ENCODE assay signal across 11 cellular contexts in the genomic region with DNA sequence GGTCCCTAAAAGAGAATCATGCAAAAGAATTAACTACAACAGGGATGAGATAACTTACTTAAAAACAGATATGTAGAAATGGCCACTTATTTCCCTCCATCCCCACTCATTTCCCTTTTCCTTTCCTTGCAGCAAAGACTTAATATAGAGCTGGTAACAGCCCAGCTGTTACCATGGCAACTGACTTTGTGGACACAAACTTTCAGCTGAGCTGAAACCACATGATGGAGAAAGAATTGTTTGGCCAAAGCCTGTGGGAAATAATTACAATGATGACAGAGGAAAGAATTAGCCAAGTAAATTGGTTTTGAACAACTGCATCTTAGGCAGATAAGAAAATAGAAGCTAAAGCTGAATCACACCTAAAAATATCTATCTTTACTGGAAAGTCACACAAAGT.
DNase-seq lines count a peak whose midpoint lies in the region; ATAC-seq and TF ChIP-seq lines count a peak whose summit lies in the region.
"Had no signal": no experiment of that assay in that cellular context is flagged by ENCODE, and none has a peak within 500 bp of the region (broad histone marks: within the 10 kb centered on the region; RNA-seq: fewer than 3 reads in every experiment).

No MANE protein-coding gene starts in this region.

- no peak overlapping the region for H2AFZ ChIP-seq in mammary epithelial cell (ENCODE audit: low read depth, low read length)

- no peak for TF ChIP-seq CTCF in mammary epithelial cell (conservative IDR thresholded peaks at IDR 0.05 in 1 of 2, IDR thresholded peaks at IDR 0.05 in 1 of 2; ENCODE audit: extremely low read depth in 1 of 2, insufficient read depth in 1 of 2, low read depth in 1 of 2, low read length in 2 of 2)

- H3K9ac ChIP-seq in mammary epithelial cell (ENCODE audit: insufficient read depth, low read length) = no peak overlapping the region

- no peaks in the 10 kb centered on the region for H4K20me1 ChIP-seq in mammary epithelial cell (ENCODE audit: insufficient read depth, low read length)

- no peaks in the 10 kb centered on the region for H3K79me2 ChIP-seq in mammary epithelial cell (ENCODE audit: insufficient read depth, low read length)

- H3K9me3 ChIP-seq in mammary epithelial cell (replicated peaks; ENCODE audit: insufficient read depth, low read length) = no peaks in the 10 kb centered on the region

- no peaks in the 10 kb centered on the region for H3K27me3 ChIP-seq in mammary epithelial cell (ENCODE audit: insufficient read depth, low read length)

- no peak overlapping the region for H3K4me3 ChIP-seq in mammary epithelial cell (replicated peaks in 1 of 3; ENCODE audit: insufficient read depth in 1 of 3, low read depth in 2 of 3, low read length in 3 of 3)

- ATAC-seq in HG03342 (IDR thresholded peaks at IDR 0.05; ENCODE audit: unreplicated experiment) = no peak
- ATAC-seq: natural killer cell treated with Interleukin-12 subunit alpha and Interleukin-12 subunit beta and Interleukin-15 and Interleukin-18, amount 100 ng/mL, for 72 hours; PC-3 had no signal

- no peaks in the 10 kb centered on the region for H3K4me1 ChIP-seq in mammary epithelial cell (ENCODE audit: insufficient read depth, low read length)

- H3K4me2 ChIP-seq in mammary epithelial cell (ENCODE audit: insufficient read depth, low read depth, low read length) = no peak overlapping the region

- CTCF ChIA-PET in mammary epithelial cell (lab: Charles Lee; ENCODE audit: low non-redundant PET) = interaction anchor here (0.7 kb wide), 1 partner anchor 269 kb away, joined by 3 read pairs; no protein-coding TSS in a partner anchor

- H3K36me3 ChIP-seq in mammary epithelial cell (ENCODE audit: insufficient read depth, low read length) = no peaks in the 10 kb centered on the region

- BruUV-seq in mammary epithelial cell (replicated peaks; lab: Mats Ljungman, UMichigan) = no TSS peak

- H3K27ac ChIP-seq in mammary epithelial cell (ENCODE audit: insufficient read depth, low read depth, low read length) = no peak overlapping the region
- H3K27ac ChIP-seq: epithelial cell of prostate had no signal

- peak; percentile 57 for DNase-seq in A172 (ENCODE audit: low spot score)
- peak; percentile 5 for DNase-seq in KBM-7
- DNase-seq in mammary epithelial cell = peak; percentile 52
- DNase-seq in medulla oblongata (ENCODE audit: extremely low spot score) = peak; percentile 52
- DNase-seq in GDM1 (lab: John Stamatoyannopoulos, UW) = no peak
- no peak for DNase-seq in GM19240 (ENCODE audit: insufficient read length, low spot score)
- DNase-seq in NK-92 (lab: John Stamatoyannopoulos, UW; ENCODE audit: unreplicated experiment) = no peak
- DNase-seq: PC-3 had no signal

- intact Hi-C loops in mammary epithelial cell (cut with micrococcal nuclease) = no loop called here

- in situ Hi-C loops in KBM-7 (cut with MboI; ENCODE audit: low pct_unique_long_range_greater_than_20kb, low sequenced_read_pairs) (no loop called here), mammary epithelial cell (cut with MboI; ENCODE audit: low sequenced_read_pairs in 2 of 2) (no loop called here)

- dilution Hi-C loops in mammary epithelial cell (cut with HindIII; ENCODE audit: low sequenced_read_pairs) = no loop called here

Comparison
In these comparisons a context has a peak if more than half of its experiments do, and no peak if none do; other contexts are left out.
1. DNase-seq: peak in A172 (single experiment), KBM-7 (single experiment), mammary epithelial cell (single experiment) and medulla oblongata (single experiment); none in GDM1 (single experiment), GM19240 (single experiment) and NK-92 (single experiment).